Comparison of ENCODE assay signal across 17 cellular contexts in genomic region chr2:8380026-8380425, GRCh38.
DNase-seq lines count a peak whose midpoint lies in the region; ATAC-seq, FAIRE-seq and TF ChIP-seq lines count a peak whose summit lies in the region.
"Had no signal": no experiment of that assay in that cellular context is flagged by ENCODE, and none has a peak within 500 bp of the region (broad histone marks: within the 10 kb centered on the region; RNA-seq: fewer than 3 reads in every experiment).

No MANE protein-coding gene starts in this region.

- CTCF ChIA-PET in H1 (lab: Charles Lee; ENCODE audit: partially characterized antibody) = interaction anchor here (1.2 kb wide), 1 partner anchor 314 kb away, joined by 3 read pairs; no protein-coding TSS in a partner anchor

- no peaks in the 10 kb centered on the region for H3K36me3 Mint-ChIP-seq in activated naive CD8-positive, alpha-beta T cell treated with anti-CD3 and anti-CD28 coated beads, Interleukin-2, amount 50 U/mL, for 24 hours (ENCODE audit: low read depth)
- no peaks in the 10 kb centered on the region for H3K36me3 Mint-ChIP-seq in activated T-helper 2 cell treated with anti-CD3 and anti-CD28 coated beads, Interferon-gamma antibody, Interleukin-2, Interleukin-4, amounts not matched to agents 10 μg/mL and 5 μg/mL and 100 μg/mL, durations not matched to agents 14 hours and 24 hours and 36 hours (ENCODE audit: low read depth)

- H4K91ac ChIP-seq in H1 (replicated peaks; ENCODE audit: insufficient read length, low read length) = no peak overlapping the region

- intact Hi-C loops in psoas muscle (cut with DNase I) = no loop called here
- intact Hi-C loops in activated T-helper 2 cell treated with anti-CD3 and anti-CD28 coated beads, Interferon-gamma antibody, Interleukin-2, Interleukin-4, amounts not matched to agents 10 μg/mL and 5 μg/mL and 100 μg/mL, durations not matched to agents 14 hours and 24 hours and 36 hours (cut with micrococcal nuclease) = no loop called here

- no peak overlapping the region for H3K18ac ChIP-seq in H1 (ENCODE audit: extremely low read depth, low read length)

- H3K9me3 Mint-ChIP-seq in activated naive CD8-positive, alpha-beta T cell treated with anti-CD3 and anti-CD28 coated beads, Interleukin-2, amount 50 U/mL, for 24 hours = no peaks in the 10 kb centered on the region
- H3K9me3 Mint-ChIP-seq in activated T-helper 2 cell treated with anti-CD3 and anti-CD28 coated beads, Interferon-gamma antibody, Interleukin-2, Interleukin-4, amounts not matched to agents 10 μg/mL and 5 μg/mL and 100 μg/mL, durations not matched to agents 14 hours and 24 hours and 36 hours = no peaks in the 10 kb centered on the region

- FAIRE-seq in H1 (lab: Jason Lieb, UNC) = no peak

- H3K4me3 ChIP-seq in H1 (ENCODE audit: extremely low read depth in 1 of 4, insufficient read depth in 2 of 4, low read depth in 3 of 4, low read length in 4 of 4) = no peak overlapping the region
- H3K4me3 ChIP-seq in psoas muscle = no peak overlapping the region
- H3K4me3 ChIP-seq: dorsolateral prefrontal cortex, left lung, ovary had no signal

- H2BK20ac ChIP-seq in H1 (ENCODE audit: low read length) = no peak overlapping the region

- peak overlapping the region; percentile 45; the same call in 1 of the 2 replicates for H2AFZ ChIP-seq in H1 (ENCODE audit: low read length)

- DNase-seq in H1 (ENCODE audit: low read depth in 1 of 2, low spot score in 2 of 2) (no peak), psoas muscle (peak; percentile 22 to 50), SW480 (ENCODE audit: low spot score) (no peak), NCI-H1694 (lab: John Stamatoyannopoulos, UW) (no peak)
- DNase-seq in activated naive CD8-positive, alpha-beta T cell treated with anti-CD3 and anti-CD28 coated beads, Interleukin-2, amount 50 U/mL, for 24 hours = no peak
- no peak for DNase-seq in activated T-helper 2 cell treated with anti-CD3 and anti-CD28 coated beads, Interferon-gamma antibody, Interleukin-2, Interleukin-4, amounts not matched to agents 10 μg/mL and 5 μg/mL and 100 μg/mL, durations not matched to agents 14 hours and 24 hours and 36 hours (ENCODE audit: low spot score)
- DNase-seq: activated CD8-positive, alpha-beta T cell treated with anti-CD3 and anti-CD28 coated beads, Interleukin-2, amount 10 ng/mL, durations not matched to agents 7 days and 5 days; Caco-2; dorsolateral prefrontal cortex; foreskin fibroblast; IMR-90; left lung; NCI-H2029 treated with DMSO at 0.1 percent for 48 hours; ovary; stimulated activated CD4-positive, alpha-beta T cell treated with anti-CD3 and anti-CD28 coated beads, Interleukin-4, amount 100 ng/mL, for 24 hours had no signal

- H3K79me1 ChIP-seq in H1 (ENCODE audit: low read depth, low read length) = no peaks in the 10 kb centered on the region

- H4K20me1 ChIP-seq in H1 (replicated peaks in 1 of 2; ENCODE audit: control insufficient read depth in 1 of 2, insufficient read depth in 2 of 2, low read length in 2 of 2) = no peaks in the 10 kb centered on the region

- no peaks in the 10 kb centered on the region for H3K4me1 ChIP-seq in H1 (replicated peaks in 1 of 4; ENCODE audit: control insufficient read depth in 3 of 4, insufficient read depth in 4 of 4, low read length in 3 of 4)
- no peaks in the 10 kb centered on the region for H3K4me1 ChIP-seq in psoas muscle
- H3K4me1 ChIP-seq: Caco-2, left lung had no signal

- H2BK15ac ChIP-seq in H1 (ENCODE audit: low read length) = 0 out of 2 replicates have a peak overlapping the region, but pooled peaks have one; percentile 25

- POLR2A ChIA-PET in H1 (lab: Charles Lee; ENCODE audit: partially characterized antibody) = interaction anchor here (1.5 kb wide), 1 partner anchor 11 kb away, joined by 3 read pairs; no protein-coding TSS in a partner anchor

- no peak overlapping the region for H3K23ac ChIP-seq in H1 (ENCODE audit: insufficient read length)

- H3K27me3 ChIP-seq in H1 (replicated peaks in 1 of 4; ENCODE audit: control insufficient read depth in 3 of 4, extremely low read depth in 1 of 4, insufficient read depth in 3 of 4, low read length in 3 of 4) (no peaks in the 10 kb centered on the region), psoas muscle (ENCODE audit: insufficient read depth in 3 of 3, low read length in 2 of 3) (peaks cover 0 to 1% (median 0%) of the 10 kb centered on the region in 3 donors)
- H3K27me3 ChIP-seq: dorsolateral prefrontal cortex, left lung, ovary had no signal

- ATAC-seq in GM19023 (IDR thresholded peaks at IDR 0.05; ENCODE audit: unreplicated experiment) (peak; percentile 18), HG02938 (IDR thresholded peaks at IDR 0.05; ENCODE audit: unreplicated experiment) (peak; percentile 17), psoas muscle (peak in 3 of 4 donors; percentile 31 to 65 (median 35))
- ATAC-seq in activated naive CD8-positive, alpha-beta T cell treated with anti-CD3 and anti-CD28 coated beads, Interleukin-2, amount 50 U/mL, for 24 hours = no peak
- ATAC-seq: activated CD8-positive, alpha-beta T cell treated with anti-CD3 and anti-CD28 coated beads, Interleukin-2, amount 10 ng/mL, durations not matched to agents 7 days and 5 days; left lung had no signal

- WGBS in H1 (ENCODE audit: extremely low coverage in 1 of 2, insufficient coverage in 1 of 2, insufficient read length in 1 of 2, insufficient replicate concordance in 2 of 2, low coverage in 1 of 2, low lambda C conversion rate in 2 of 2, missing lambda C conversion rate in 1 of 2), 2 experiments = 92% methylated on average over 6 of the region's 6 CpGs; no CpG with 5 or more reads in 1 of the 2 experiments
- WGBS in psoas muscle, 3 donors = 55 to 64% (median 61%) methylated on average over 6 of the region's 6 CpGs

- H3K36me3 ChIP-seq in H1 (ENCODE audit: control insufficient read depth in 2 of 4, insufficient read depth in 4 of 4, low read length in 3 of 4) (no peaks in the 10 kb centered on the region), psoas muscle (ENCODE audit: insufficient read depth in 1 of 2, low read depth in 1 of 2) (no peaks in the 10 kb centered on the region)
- H3K36me3 ChIP-seq: left lung, ovary had no signal

- no peak overlapping the region for H3K9ac ChIP-seq in H1 (replicated peaks in 1 of 4; ENCODE audit: extremely low read depth in 1 of 4, low read depth in 3 of 4, low read length in 3 of 4)

- no peak overlapping the region for H3K14ac ChIP-seq in H1 (ENCODE audit: insufficient read length)

- no peak for TF ChIP-seq CTCF in H1 (IDR thresholded peaks at IDR 0.05; ENCODE audit: control extremely low read depth in 1 of 3, insufficient read depth in 1 of 3, low read depth in 1 of 3, low read length in 3 of 3)
- no peak for TF ChIP-seq CTCF in psoas muscle (IDR thresholded peaks at IDR 0.05)

- H2BK120ac ChIP-seq in H1 (replicated peaks; ENCODE audit: low read depth, low read length) = no peak overlapping the region

- no peak overlapping the region for H3K27ac Mint-ChIP-seq in activated naive CD8-positive, alpha-beta T cell treated with anti-CD3 and anti-CD28 coated beads, Interleukin-2, amount 50 U/mL, for 24 hours
- no peak overlapping the region for H3K27ac Mint-ChIP-seq in activated T-helper 2 cell treated with anti-CD3 and anti-CD28 coated beads, Interferon-gamma antibody, Interleukin-2, Interleukin-4, amounts not matched to agents 10 μg/mL and 5 μg/mL and 100 μg/mL, durations not matched to agents 14 hours and 24 hours and 36 hours
- H3K27ac Mint-ChIP-seq: activated CD8-positive, alpha-beta T cell treated with anti-CD3 and anti-CD28 coated beads, Interleukin-2, amount 10 ng/mL, durations not matched to agents 7 days and 5 days had no signal

- H3K56ac ChIP-seq in H1 (replicated peaks; ENCODE audit: insufficient read length, low read depth, low read length) = no peak overlapping the region

- H3K4ac ChIP-seq in H1 (replicated peaks; ENCODE audit: insufficient read length, low read depth, low read length) = no peak overlapping the region

- H3K27ac ChIP-seq in H1 (ENCODE audit: low read depth, low read length) (no peak overlapping the region), psoas muscle (peak overlapping the region; percentile 30)
- H3K27ac ChIP-seq: dorsolateral prefrontal cortex, left lung, ovary had no signal

- no peaks in the 10 kb centered on the region for H3K79me2 ChIP-seq in H1 (ENCODE audit: control insufficient read depth in 1 of 2, insufficient read depth in 2 of 2, low read length in 2 of 2)

- no peak overlapping the region for H3K4me3 Mint-ChIP-seq in activated naive CD8-positive, alpha-beta T cell treated with anti-CD3 and anti-CD28 coated beads, Interleukin-2, amount 50 U/mL, for 24 hours
- H3K4me3 Mint-ChIP-seq in activated T-helper 2 cell treated with anti-CD3 and anti-CD28 coated beads, Interferon-gamma antibody, Interleukin-2, Interleukin-4, amounts not matched to agents 10 μg/mL and 5 μg/mL and 100 μg/mL, durations not matched to agents 14 hours and 24 hours and 36 hours (ENCODE audit: low read depth) = no peak overlapping the region
- H3K4me3 Mint-ChIP-seq: activated CD8-positive, alpha-beta T cell treated with anti-CD3 and anti-CD28 coated beads, Interleukin-2, amount 10 ng/mL, durations not matched to agents 7 days and 5 days had no signal

- H2BK5ac ChIP-seq in H1 (ENCODE audit: low read depth, low read length) = no peak overlapping the region

- no peak for TF ChIP-seq EP300 in H1 (IDR thresholded peaks at IDR 0.05; ENCODE audit: borderline replicate concordance in 1 of 2, low read depth in 2 of 2, low read length in 2 of 2)

- H3K23me2 ChIP-seq in H1 (ENCODE audit: low read depth, low read length) = no peaks in the 10 kb centered on the region

- H4K5ac ChIP-seq in H1 (ENCODE audit: insufficient read length, low read depth, low read length) = no peak overlapping the region

- no peak overlapping the region for H2BK12ac ChIP-seq in H1 (ENCODE audit: low read depth, low read length)

- H3K4me2 ChIP-seq in H1 (ENCODE audit: insufficient read depth in 1 of 2, low read depth in 2 of 2, low read length in 2 of 2) = no peak overlapping the region

- no peaks in the 10 kb centered on the region for H3K9me3 ChIP-seq in H1 (ENCODE audit: insufficient read depth in 2 of 2, low read depth in 1 of 2, low read length in 1 of 2)
- no peaks in the 10 kb centered on the region for H3K9me3 ChIP-seq in psoas muscle
- H3K9me3 ChIP-seq: Caco-2, left lung, ovary had no signal

- no peak for TF ChIP-seq RAD21 in H1 (IDR thresholded peaks at IDR 0.05 in 1 of 2, conservative IDR thresholded peaks at IDR 0.05 in 1 of 2; ENCODE audit: low read depth in 2 of 2, low read length in 2 of 2)

- no peak overlapping the region for H2AK5ac ChIP-seq in H1 (ENCODE audit: low read depth, low read length)

- H3K4me1 Mint-ChIP-seq in activated naive CD8-positive, alpha-beta T cell treated with anti-CD3 and anti-CD28 coated beads, Interleukin-2, amount 50 U/mL, for 24 hours = peaks cover 54% of the 10 kb centered on the region
- H3K4me1 Mint-ChIP-seq in activated T-helper 2 cell treated with anti-CD3 and anti-CD28 coated beads, Interferon-gamma antibody, Interleukin-2, Interleukin-4, amounts not matched to agents 10 μg/mL and 5 μg/mL and 100 μg/mL, durations not matched to agents 14 hours and 24 hours and 36 hours (ENCODE audit: low read depth) = peaks cover 32% of the 10 kb centered on the region

- H4K8ac ChIP-seq in H1 (ENCODE audit: extremely low read depth, insufficient read depth, low read length) = no peak overlapping the region

- peaks cover 7% of the 10 kb centered on the region for H3K27me3 Mint-ChIP-seq in activated naive CD8-positive, alpha-beta T cell treated with anti-CD3 and anti-CD28 coated beads, Interleukin-2, amount 50 U/mL, for 24 hours
- peaks cover 8% of the 10 kb centered on the region for H3K27me3 Mint-ChIP-seq in activated T-helper 2 cell treated with anti-CD3 and anti-CD28 coated beads, Interferon-gamma antibody, Interleukin-2, Interleukin-4, amounts not matched to agents 10 μg/mL and 5 μg/mL and 100 μg/mL, durations not matched to agents 14 hours and 24 hours and 36 hours (ENCODE audit: low read depth)

- TF ChIP-seq POLR2A in H1 (IDR thresholded peaks at IDR 0.05; ENCODE audit: control extremely low read depth in 1 of 2, low read depth in 2 of 2, low read length in 2 of 2) = no peak

Comparison
In these comparisons a context has a peak if more than half of its experiments do, and no peak if none do; other contexts are left out.
1. DNase-seq: peak in psoas muscle (2 of 2); none in H1 (0 of 2), SW480 (single experiment), activated naive CD8-positive, alpha-beta T cell treated with anti-CD3 and anti-CD28 coated beads, Interleukin-2, amount 50 U/mL, for 24 hours (single experiment), activated T-helper 2 cell treated with anti-CD3 and anti-CD28 coated beads, Interferon-gamma antibody, Interleukin-2, Interleukin-4, amounts not matched to agents 10 μg/mL and 5 μg/mL and 100 μg/mL, durations not matched to agents 14 hours and 24 hours and 36 hours (single experiment) and NCI-H1694 (single experiment).